7 cellular contexts compared by ENCODE assay signal in the genomic region with DNA sequence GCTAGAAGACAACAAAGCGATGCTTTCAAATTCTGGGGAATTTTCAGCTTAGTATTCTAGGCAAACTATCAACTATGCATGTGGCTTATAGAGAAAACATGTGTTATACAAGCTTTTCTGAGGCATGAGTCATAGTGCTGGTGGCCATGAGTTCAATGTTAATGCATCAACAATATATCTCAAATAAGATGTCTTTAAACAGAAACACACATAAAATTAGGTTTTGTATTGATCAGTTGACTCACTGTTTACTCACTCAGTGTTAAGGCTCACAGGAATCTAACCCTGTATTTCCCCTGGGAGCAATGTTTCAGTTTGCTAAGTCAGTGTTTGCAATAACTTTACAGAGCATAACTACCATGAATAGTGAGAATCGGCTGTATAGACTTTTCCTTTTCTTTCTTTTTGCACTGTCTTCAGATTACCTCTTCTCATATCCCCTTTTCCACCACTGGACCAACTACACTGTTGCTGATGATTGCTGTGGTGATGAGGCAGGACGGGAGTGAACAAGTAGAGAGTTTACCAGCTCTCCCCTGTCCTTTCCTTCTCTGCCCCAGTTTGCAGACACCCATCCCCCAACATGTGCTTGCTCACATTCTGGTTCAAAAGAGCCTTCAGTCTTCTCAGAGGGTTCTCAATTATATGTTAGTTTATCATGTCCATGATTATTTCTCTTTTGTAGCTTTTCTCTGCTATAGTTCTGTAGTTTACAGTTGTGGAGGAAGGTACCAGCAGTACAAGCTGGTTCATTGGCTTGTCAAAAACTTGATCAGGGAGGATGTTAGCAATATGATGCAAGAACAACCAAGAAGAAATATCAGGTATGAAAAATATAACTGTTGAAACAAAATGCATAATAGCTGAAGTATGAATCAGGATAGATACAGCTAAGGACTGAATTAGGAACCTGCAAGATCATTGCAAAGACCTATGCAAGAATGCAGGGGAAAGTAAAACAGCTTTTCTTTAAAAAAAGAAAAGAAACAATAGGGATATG. TPM values are rescaled to one million over a fixed set of nuclear protein-coding genes. Genes with fewer than 3 reads are reported as not detected.
DNase-seq lines count a peak whose midpoint lies in the region; ATAC-seq, FAIRE-seq and TF ChIP-seq lines count a peak whose summit lies in the region.

No MANE protein-coding gene starts in this region.

- H3K79me2 ChIP-seq in KMS-11 (ENCODE audit: insufficient read depth, low read depth), result no peaks in the 10 kb centered on the region
- H3K79me2 ChIP-seq in GM12878 (ENCODE audit: control insufficient read depth, insufficient read depth, low read length), result no peaks in the 10 kb centered on the region

- WGBS in GM12878 (ENCODE audit: insufficient coverage, insufficient replicate concordance, low lambda C conversion rate, missing lambda C conversion rate), result 23% methylated on average over 3 of the region's 3 CpGs

- peak; percentile 59 for FAIRE-seq in GM12878 (lab: Jason Lieb, UNC)

- no peaks in the 10 kb centered on the region; the same call in 1 of the 3 replicates for H3K9me3 ChIP-seq in GM12878 (replicated peaks; ENCODE audit: control insufficient read depth, insufficient read depth, low read length)

- CTCF ChIA-PET in GM12878 (lab: Yijun Ruan, JAX), result interaction anchor here (0.7 to 2.0 kb wide), 9 partner anchors 9 to 204 kb away, joined by 3 to 19 read pairs (median 4); no protein-coding TSS in a partner anchor

- H3K27me3 ChIP-seq in KMS-11 (ENCODE audit: insufficient read depth, low read depth), result no peaks in the 10 kb centered on the region
- H3K27me3 ChIP-seq in GM12878 (replicated peaks in 1 of 2; ENCODE audit: control insufficient read depth in 2 of 2, insufficient read depth in 2 of 2, low read length in 1 of 2), result no peaks in the 10 kb centered on the region

- DNase-seq in GM12878 (ENCODE audit: low read depth, low spot score) (no peak), progenitor cell of endocrine pancreas (ENCODE audit: low spot score, unreplicated experiment) (no peak), retina (no peak), NCI-H446 treated with DMSO at 0.1 percent for 48 hours (lab: John Stamatoyannopoulos, UW) (no peak)
- DNase-seq in effector CD8-positive, alpha-beta T cell (lab: John Stamatoyannopoulos, UW), result no peak

- intact Hi-C loops in GM12878 (cut with micrococcal nuclease; ENCODE audit: unreplicated experiment), result no loop called here

- RAD21 ChIA-PET in GM12878 (lab: Charles Lee; ENCODE audit: unreplicated experiment), result interaction anchor here (0.6 to 1.9 kb wide), 10 partner anchors 9 to 282 kb away, joined by 3 to 14 read pairs (median 4); a partner anchor contains a TSS

- H3K4me3 ChIP-seq in KMS-11 (IDR thresholded peaks at IDR 0.05; ENCODE audit: insufficient read depth, low read depth, low read length) (no peak overlapping the region), GM12878 (no peak overlapping the region)

- TF ChIP-seq POLR2A in GM12878 (IDR thresholded peaks at IDR 0.05; ENCODE audit: low read depth, low read length), result no peak

- H3K27me3 Mint-ChIP-seq in progenitor cell of endocrine pancreas, result no peaks in the 10 kb centered on the region

- H3K9ac ChIP-seq in KMS-11, result no peak overlapping the region
- no peak overlapping the region for H3K9ac ChIP-seq in GM12878 (ENCODE audit: control insufficient read depth, insufficient read depth, low read length)

- TF ChIP-seq CTCF in KMS-11 (conservative IDR thresholded peaks at IDR 0.05; ENCODE audit: low read depth, low read length) (no peak), GM12878 (IDR thresholded peaks at IDR 0.05 in 2 of 3, conservative IDR thresholded peaks at IDR 0.05 in 1 of 3; ENCODE audit: control insufficient read depth in 2 of 3, extremely low read depth in 1 of 3, insufficient read depth in 1 of 3, low read depth in 3 of 3, low read length in 3 of 3) (no peak), progenitor cell of endocrine pancreas (IDR thresholded peaks at IDR 0.05; ENCODE audit: unreplicated experiment) (no peak)

- SMC1A ChIA-PET in GM12878 (lab: Charles Lee; ENCODE audit: uncharacterized antibody, unreplicated experiment), result interaction anchor here (0.6 to 2.5 kb wide), 18 partner anchors 8 to 225 kb away, joined by 3 to 17 read pairs (median 3); a partner anchor contains a TSS

- H3K36me3 Mint-ChIP-seq in progenitor cell of endocrine pancreas (ENCODE audit: insufficient read depth), result no peaks in the 10 kb centered on the region

- H3K9me3 Mint-ChIP-seq in progenitor cell of endocrine pancreas (ENCODE audit: low read depth), result peaks cover 4% of the 10 kb centered on the region

- no peak for TF ChIP-seq EP300 in GM12878 (IDR thresholded peaks at IDR 0.05; ENCODE audit: borderline replicate concordance in 1 of 2, control insufficient read depth in 1 of 2, low read depth in 2 of 2, low read length in 2 of 2)

- POLR2A ChIA-PET in GM12878 (lab: Charles Lee), result interaction anchor here (0.5 to 1.5 kb wide), 4 partner anchors 8 to 21 kb away, joined by 3 to 5 read pairs (median 4); no protein-coding TSS in a partner anchor

- peaks cover 19% of the 10 kb centered on the region for H3K4me1 Mint-ChIP-seq in progenitor cell of endocrine pancreas (ENCODE audit: low read depth)

- TF ChIP-seq RAD21 in GM12878 (IDR thresholded peaks at IDR 0.05; ENCODE audit: insufficient read depth, low read depth, low read length), result no peak

- H4K20me1 ChIP-seq in KMS-11 (ENCODE audit: insufficient read depth) (no peaks in the 10 kb centered on the region), GM12878 (ENCODE audit: control insufficient read depth, insufficient read depth) (no peaks in the 10 kb centered on the region)

- H2AFZ ChIP-seq in KMS-11 (ENCODE audit: low read depth) (0 out of 2 replicates have a peak overlapping the region, but pooled peaks have one; percentile 22), GM12878 (ENCODE audit: control insufficient read depth, low read depth, low read length) (no peak overlapping the region; the same call in none of the 2 replicates)

- no peaks in the 10 kb centered on the region for H3K36me3 ChIP-seq in KMS-11 (ENCODE audit: insufficient read depth)
- no peaks in the 10 kb centered on the region for H3K36me3 ChIP-seq in GM12878 (ENCODE audit: control insufficient read depth in 2 of 2, insufficient read depth in 2 of 2, low read length in 1 of 2)

- H3K4me3 Mint-ChIP-seq in progenitor cell of endocrine pancreas (ENCODE audit: low read depth), result peak overlapping the region; percentile 32

- H3K4me1 ChIP-seq in KMS-11 (ENCODE audit: low read depth, poor library complexity, severe bottlenecking), result peaks cover 18% of the 10 kb centered on the region
- peaks cover 6% of the 10 kb centered on the region; the same call in 1 of the 2 replicates for H3K4me1 ChIP-seq in GM12878 (ENCODE audit: control insufficient read depth, insufficient read depth, low read length)

- in situ Hi-C loops in GM12878 (cut with MboI), result no loop called here

- ATAC-seq in GM18867 (IDR thresholded peaks at IDR 0.05; ENCODE audit: unreplicated experiment), result peak; percentile 51
- peak; percentile 84 for ATAC-seq in GM12878

- H3K4me2 ChIP-seq in KMS-11 (no peak overlapping the region), GM12878 (ENCODE audit: control insufficient read depth, insufficient read depth) (0 out of 2 replicates have a peak overlapping the region, but pooled peaks have one; percentile 9)

- H3K27ac Mint-ChIP-seq in progenitor cell of endocrine pancreas, result peak overlapping the region; percentile 67

- no peak overlapping the region for H3K27ac ChIP-seq in KMS-11
- no peak overlapping the region for H3K27ac ChIP-seq in GM12878 (ENCODE audit: control insufficient read depth, insufficient read depth)

- BruUV-seq in GM12878 (replicated peaks; lab: Mats Ljungman, UMichigan), result no TSS peak

TF ChIP-seq in GM12878, 131 proteins besides CTCF, POLR2A, EP300 and RAD21 (continues in another document):
- no peak for TF ChIP-seq STAT3 (IDR thresholded peaks at IDR 0.05; ENCODE audit: low read depth, low read length)
- TF ChIP-seq, protein P1, sequence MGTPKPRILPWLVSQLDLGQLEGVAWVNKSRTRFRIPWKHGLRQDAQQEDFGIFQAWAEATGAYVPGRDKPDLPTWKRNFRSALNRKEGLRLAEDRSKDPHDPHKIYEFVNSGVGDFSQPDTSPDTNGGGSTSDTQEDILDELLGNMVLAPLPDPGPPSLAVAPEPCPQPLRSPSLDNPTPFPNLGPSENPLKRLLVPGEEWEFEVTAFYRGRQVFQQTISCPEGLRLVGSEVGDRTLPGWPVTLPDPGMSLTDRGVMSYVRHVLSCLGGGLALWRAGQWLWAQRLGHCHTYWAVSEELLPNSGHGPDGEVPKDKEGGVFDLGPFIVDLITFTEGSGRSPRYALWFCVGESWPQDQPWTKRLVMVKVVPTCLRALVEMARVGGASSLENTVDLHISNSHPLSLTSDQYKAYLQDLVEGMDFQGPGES (IDR thresholded peaks at IDR 0.05), result no peak

RNA-seq across cellular contexts. Expression of a gene that starts 23.9 kb away (rescaled TPM):
- total RNA-seq in GM12878 (2013; cell fraction: nucleolus; rRNA removed), result 0.67 TPM in 1 of 2 replicates, not detected in the other
- total RNA-seq in GM12878 (2014; rRNA removed) (1.4 and 3.1 TPM in 2 replicates), GM12878 (2014; rRNA removed; fragmentation: Illumina TruSeq; extraction: Trizol) (4.1 and 4.8 TPM in 2 replicates), GM12878 (2021) (2.4 and 2.9 TPM in 2 replicates), progenitor cell of endocrine pancreas (not detected in 2 replicates)
- not detected for polyA plus RNA-seq in GM12878 (2011; ENCODE audit: low read depth)
- polyA plus RNA-seq in GM12878 (2011; rRNA removed) (0.12 and 0.15 TPM in 2 replicates), GM12878 (2014; fragmentation: Illumina TruSeq; extraction: Trizol) (4.2 and 8.8 TPM in 2 replicates), GM12878 (2014; fragmentation: Nextera tagmentation; extraction: Ambion mirVana) (1 to 10 TPM; 3.0 to 4.3 TPM), GM12878 (2014; rRNA removed) (1.8 and 2.7 TPM in 2 replicates), GM12878 (2016; fragmentation: Nextera tagmentation; extraction: Ambion mirVana) (1 to 10 TPM; 1.1 to 1.6 TPM)
- 0.07 and 0.13 TPM in 2 replicates for polyA plus RNA-seq in GM12878 (2011; cell fraction: cytosol; rRNA removed)
- 0.15 TPM in 1 of 2 replicates, not detected in the other for polyA plus RNA-seq in GM12878 (2011; cell fraction: nucleus; rRNA removed)
- polyA plus RNA-seq in GM12878 (2012), result not detected in 2 replicates
- polyA minus RNA-seq in GM12878 (2011; rRNA and poly(A)+ RNA removed), result 0.15 TPM in 1 of 2 replicates, not detected in the other
- not detected in 2 replicates for polyA minus RNA-seq in GM12878 (2011; cell fraction: cytosol; rRNA and poly(A)+ RNA removed)
- polyA minus RNA-seq in GM12878 (2011; cell fraction: nucleus; rRNA and poly(A)+ RNA removed), result not detected in 2 replicates
